26 cellular contexts compared by ENCODE assay signal in genomic region chr7:98223351-98223897, GRCh38. TPM values are rescaled to one million over a fixed set of nuclear protein-coding genes. Genes with fewer than 3 reads are reported as not detected.
DNase-seq lines count a peak whose midpoint lies in the region; ATAC-seq, FAIRE-seq and TF ChIP-seq lines count a peak whose summit lies in the region.
"Had no signal": no experiment of that assay in that cellular context is flagged by ENCODE, and none has a peak within 500 bp of the region (broad histone marks: within the 10 kb centered on the region; RNA-seq: fewer than 3 reads in every experiment).

No MANE protein-coding gene starts in this region.

- peak; percentile 67 for ATAC-seq in PC-3
- no peak for ATAC-seq in pancreas
- ATAC-seq in naive thymus-derived CD4-positive, alpha-beta T cell, result no peak
- ATAC-seq: activated CD8-positive, alpha-beta T cell treated with anti-CD3 and anti-CD28 coated beads for 36 hours; K562 had no signal

- POLR2A ChIA-PET in PC-3 (lab: Charles Lee; ENCODE audit: unreplicated experiment), result interaction anchor here (0.6 kb wide), 1 partner anchor 27 kb away, joined by 5 read pairs; no protein-coding TSS in a partner anchor
- POLR2A ChIA-PET in naive thymus-derived CD4-positive, alpha-beta T cell (lab: Charles Lee), result interaction anchor here (0.7 kb wide), 1 partner anchor 11 kb away, joined by 3 read pairs; no protein-coding TSS in a partner anchor

- H3K4me2 ChIP-seq in BLaER1 treated with 17β-estradiol and CSF1 and Interleukin-3, amounts not matched to agents 10 nM and 100 nM, result peak overlapping the region in 9 of 11 experiments; percentile 18 to 76 (median 61); a peak in 17 of 22 replicates
- H3K4me2 ChIP-seq in PC-3 (ENCODE audit: low read length), result no peak overlapping the region

- H3K4me3 ChIP-seq in BLaER1 treated with 17β-estradiol and CSF1 and Interleukin-3, amounts not matched to agents 10 nM and 100 nM, result no peak overlapping the region
- H3K4me3 ChIP-seq in PC-3 (ENCODE audit: low read length) (no peak overlapping the region), pancreas (no peak overlapping the region)
- no peak overlapping the region for H3K4me3 ChIP-seq in naive thymus-derived CD4-positive, alpha-beta T cell (ENCODE audit: low read length)
- H3K4me3 ChIP-seq: ascending aorta, HAP-1, K562, skin epidermis had no signal

- DNase-seq in PC-3 (no peak), pancreas (peak in 4 of 6 donors; percentile 7 to 37 (median 20)), GM03348 (ENCODE audit: low spot score) (no peak), kidney glomerular epithelial cell (lab: John Stamatoyannopoulos, UW) (no peak)
- no peak for DNase-seq in naive thymus-derived CD4-positive, alpha-beta T cell
- DNase-seq: activated CD4-positive, CD25-positive, alpha-beta regulatory T cell treated with anti-CD3 and anti-CD28 coated beads, Interleukin-2, amount 50 U/mL, for 72 hours; activated CD8-positive, alpha-beta T cell treated with anti-CD3 and anti-CD28 coated beads for 36 hours; activated naive CD8-positive, alpha-beta T cell treated with anti-CD3 and anti-CD28 coated beads for 36 hours; caudate nucleus; CD4-positive, alpha-beta T cell; EL; NCI-H1105 treated with DMSO at 0.1 percent for 48 hours; NCI-H2029; NCI-H69; stimulated activated CD8-positive, alpha-beta memory T cell treated with anti-CD3 and anti-CD28 coated beads, Interleukin-4, amount 100 ng/mL, for 48 hours had no signal

- CTCF ChIA-PET in PC-3 (lab: Charles Lee), result no interaction called here
- CTCF ChIA-PET in naive thymus-derived CD4-positive, alpha-beta T cell (lab: Charles Lee), result no interaction called here

- no peaks in the 10 kb centered on the region for H3K9me3 ChIP-seq in BLaER1 treated with 17β-estradiol and CSF1 and Interleukin-3, amounts not matched to agents 10 nM and 100 nM (replicated peaks in 1 of 11)
- H3K9me3 ChIP-seq in PC-3 (ENCODE audit: low read length) (no peaks in the 10 kb centered on the region), pancreas (no peaks in the 10 kb centered on the region)
- H3K9me3 ChIP-seq in naive thymus-derived CD4-positive, alpha-beta T cell (ENCODE audit: control insufficient read depth in 2 of 3, low read length in 3 of 3), result no peaks in the 10 kb centered on the region
- H3K9me3 ChIP-seq: ascending aorta, HAP-1 had no signal

- no peaks in the 10 kb centered on the region for H3K27me3 Mint-ChIP-seq in naive thymus-derived CD4-positive, alpha-beta T cell
- H3K27me3 Mint-ChIP-seq: activated CD8-positive, alpha-beta T cell treated with anti-CD3 and anti-CD28 coated beads for 36 hours; activated naive CD8-positive, alpha-beta T cell treated with anti-CD3 and anti-CD28 coated beads for 36 hours; CD4-positive, alpha-beta T cell; memory B cell; type B pancreatic cell had no signal

- H3K9ac ChIP-seq in BLaER1 treated with 17β-estradiol and CSF1 and Interleukin-3, amounts not matched to agents 10 nM and 100 nM, result no peak overlapping the region
- H3K9ac ChIP-seq in PC-3 (ENCODE audit: low read length), result no peak overlapping the region

- intact Hi-C loops in PC-3 (cut with micrococcal nuclease), result no loop called here
- intact Hi-C loops in pancreas (cut with DNase I), result no loop called here
- intact Hi-C loops in naive thymus-derived CD4-positive, alpha-beta T cell (cut with micrococcal nuclease), result no loop called here

- BruUV-seq in PC-3 (replicated peaks; lab: Mats Ljungman, UMichigan), result no TSS peak

- peaks cover 4 to 40% (median 24%) of the 10 kb centered on the region in 10 experiments for H3K4me1 ChIP-seq in BLaER1 treated with 17β-estradiol and CSF1 and Interleukin-3, amounts not matched to agents 10 nM and 100 nM
- H3K4me1 ChIP-seq in PC-3 (ENCODE audit: insufficient read depth, low read length) (no peaks in the 10 kb centered on the region), pancreas (peaks cover 4 to 6% (median 6%) of the 10 kb centered on the region in 3 donors)
- no peaks in the 10 kb centered on the region for H3K4me1 ChIP-seq in naive thymus-derived CD4-positive, alpha-beta T cell (ENCODE audit: control insufficient read depth in 2 of 2, insufficient read depth in 2 of 2, low read length in 2 of 2)
- H3K4me1 ChIP-seq: ascending aorta, HAP-1 had no signal

- peak overlapping the region; percentile 58 for H3K27ac ChIP-seq in 22Rv1
- H3K27ac ChIP-seq in BLaER1 treated with 17β-estradiol and CSF1 and Interleukin-3, amounts not matched to agents 10 nM and 100 nM, result no peak overlapping the region
- H3K27ac ChIP-seq in PC-3 (ENCODE audit: low read length), result no peak overlapping the region
- no peak overlapping the region for H3K27ac ChIP-seq in pancreas
- no peak overlapping the region for H3K27ac ChIP-seq in naive thymus-derived CD4-positive, alpha-beta T cell (ENCODE audit: low read depth, low read length)
- H3K27ac ChIP-seq: ascending aorta, skin epidermis had no signal

- H2AFZ ChIP-seq in PC-3 (ENCODE audit: low read length), result no peak overlapping the region

- FAIRE-seq in pancreas (lab: Jason Lieb, UNC), result no peak
- FAIRE-seq: K562, RCC 7860, TTC549 had no signal

- H3K27ac Mint-ChIP-seq in naive thymus-derived CD4-positive, alpha-beta T cell, result peak overlapping the region in 2 of 9 donors; percentile 6 to 81
- H3K27ac Mint-ChIP-seq: activated CD8-positive, alpha-beta T cell treated with anti-CD3 and anti-CD28 coated beads for 36 hours; activated naive CD8-positive, alpha-beta T cell treated with anti-CD3 and anti-CD28 coated beads for 36 hours; CD4-positive, alpha-beta T cell; memory B cell; type B pancreatic cell had no signal

- no peaks in the 10 kb centered on the region for H3K27me3 ChIP-seq in BLaER1 treated with 17β-estradiol and CSF1 and Interleukin-3, amounts not matched to agents 10 nM and 100 nM
- no peaks in the 10 kb centered on the region for H3K27me3 ChIP-seq in PC-3 (ENCODE audit: low read length)
- no peaks in the 10 kb centered on the region for H3K27me3 ChIP-seq in pancreas
- no peaks in the 10 kb centered on the region for H3K27me3 ChIP-seq in naive thymus-derived CD4-positive, alpha-beta T cell (ENCODE audit: control insufficient read depth in 2 of 2, insufficient read depth in 2 of 2, low read length in 2 of 2)
- H3K27me3 ChIP-seq: ascending aorta had no signal

- TF ChIP-seq CTCF in 22Rv1 (IDR thresholded peaks at IDR 0.05) (no peak), PC-3 (conservative IDR thresholded peaks at IDR 0.05; ENCODE audit: low read depth, low read length) (no peak), pancreas (IDR thresholded peaks at IDR 0.05) (no peak)

- no peaks in the 10 kb centered on the region for H3K9me3 Mint-ChIP-seq in naive thymus-derived CD4-positive, alpha-beta T cell
- H3K9me3 Mint-ChIP-seq: activated CD8-positive, alpha-beta T cell treated with anti-CD3 and anti-CD28 coated beads for 36 hours; activated naive CD8-positive, alpha-beta T cell treated with anti-CD3 and anti-CD28 coated beads for 36 hours; CD4-positive, alpha-beta T cell; memory B cell; type B pancreatic cell had no signal

- no peaks in the 10 kb centered on the region for H3F3A ChIP-seq in PC-3 (ENCODE audit: low read length, unreplicated experiment)

- H3K4me1 Mint-ChIP-seq in naive thymus-derived CD4-positive, alpha-beta T cell, result peaks cover 9 to 16% (median 15%) of the 10 kb centered on the region in 7 donors

- H3K79me2 ChIP-seq in PC-3 (ENCODE audit: low read length), result no peaks in the 10 kb centered on the region

- peaks cover 0 to 39% (median 0%) of the 10 kb centered on the region in 11 experiments; a peak in 8 of 22 replicates for H4K20me1 ChIP-seq in BLaER1 treated with 17β-estradiol and CSF1 and Interleukin-3, amounts not matched to agents 10 nM and 100 nM
- H4K20me1 ChIP-seq in PC-3 (ENCODE audit: low read length), result no peaks in the 10 kb centered on the region

- H3K4me3 Mint-ChIP-seq in naive thymus-derived CD4-positive, alpha-beta T cell, result no peak overlapping the region
- H3K4me3 Mint-ChIP-seq: activated CD8-positive, alpha-beta T cell treated with anti-CD3 and anti-CD28 coated beads for 36 hours; activated naive CD8-positive, alpha-beta T cell treated with anti-CD3 and anti-CD28 coated beads for 36 hours; CD4-positive, alpha-beta T cell; memory B cell; type B pancreatic cell had no signal

- no peaks in the 10 kb centered on the region for H3K9me2 ChIP-seq in PC-3 (replicated peaks; ENCODE audit: low read length)

- peaks cover 8 to 34% (median 12%) of the 10 kb centered on the region in 5 donors for H3K36me3 Mint-ChIP-seq in naive thymus-derived CD4-positive, alpha-beta T cell
- H3K36me3 Mint-ChIP-seq: activated naive CD8-positive, alpha-beta T cell treated with anti-CD3 and anti-CD28 coated beads for 36 hours had no signal

- H3K36me3 ChIP-seq in BLaER1 treated with 17β-estradiol and CSF1 and Interleukin-3, amounts not matched to agents 10 nM and 100 nM, result peaks cover 0 to 83% (median 21%) of the 10 kb centered on the region in 11 experiments; a peak in 14 of 22 replicates
- no peaks in the 10 kb centered on the region for H3K36me3 ChIP-seq in PC-3 (ENCODE audit: low read depth, low read length)
- H3K36me3 ChIP-seq in pancreas, result no peaks in the 10 kb centered on the region
- peaks cover 0 to 71% (median 17%) of the 10 kb centered on the region in 3 experiments for H3K36me3 ChIP-seq in naive thymus-derived CD4-positive, alpha-beta T cell (ENCODE audit: control insufficient read depth in 2 of 3, insufficient read depth in 3 of 3, low read length in 3 of 3)
- H3K36me3 ChIP-seq: HAP-1 had no signal

- 82 to 83% methylated on average over 13 to 15 of the region's 15 CpGs for WGBS in pancreas, 2 donors

RNA-seq across cellular contexts. Expression of gene BHLHA15, which starts 12.2 kb away (rescaled TPM):
- 12.0 and 13.9 TPM in 2 replicates for total RNA-seq in PC-3 (2014; rRNA removed)
- total RNA-seq in pancreas, result 100 to 1,000 TPM in 4 of 6 donors, 10 to 100 TPM in 2; 70.9 to 405 (median 172) TPM
- polyA plus RNA-seq in pancreas, result 10 to 100 TPM; 32.5 to 98.0 TPM
- total RNA-seq in naive thymus-derived CD4-positive, alpha-beta T cell, result under 1 TPM in 2 of 5 experiments, not detected in 3; 0.39 to 0.80 TPM
- polyA plus RNA-seq in naive thymus-derived CD4-positive, alpha-beta T cell, result not detected
- total RNA-seq: ascending aorta; CD4-positive, alpha-beta T cell; M059J had no signal

RNA-seq across cellular contexts. Expression of gene TECPR1, which starts 28.6 kb away (rescaled TPM):
- 9.4 and 11.5 TPM in 2 replicates for total RNA-seq in PC-3 (2014; rRNA removed)
- total RNA-seq in pancreas, result 10 to 100 TPM; 12.5 to 26.3 (median 20.0) TPM
- 10 to 100 TPM; 16.2 to 36.3 TPM for polyA plus RNA-seq in pancreas
- total RNA-seq in naive thymus-derived CD4-positive, alpha-beta T cell, result 100 to 1,000 TPM in 4 of 5 experiments, 10 to 100 TPM in 1; 82.4 to 203 (median 134) TPM
- polyA plus RNA-seq in naive thymus-derived CD4-positive, alpha-beta T cell, result 10 to 100 TPM; 21.0 to 32.3 TPM

RNA-seq across cellular contexts. Expression of gene BRI3, which starts 58.1 kb away (rescaled TPM):
- 52.5 and 55.0 TPM in 2 replicates for total RNA-seq in PC-3 (2014; rRNA removed)
- total RNA-seq in pancreas, result 100 to 1,000 TPM in 5 of 6 donors, 10 to 100 TPM in 1; 88.0 to 122 (median 118) TPM
- 100 to 1,000 TPM; 106 to 107 TPM for polyA plus RNA-seq in pancreas
- total RNA-seq in naive thymus-derived CD4-positive, alpha-beta T cell, result 100 to 1,000 TPM in 1 of 5 experiments, 10 to 100 TPM in 4; 73.1 to 194 (median 86.5) TPM
- polyA plus RNA-seq in naive thymus-derived CD4-positive, alpha-beta T cell, result 10 to 100 TPM; 17.8 to 20.3 TPM

Comparison
In these comparisons a context has a peak if more than half of its experiments do, and no peak if none do; other contexts are left out.
1. DNase-seq: peak in pancreas (4 of 6); none in PC-3 (single experiment), naive thymus-derived CD4-positive, alpha-beta T cell (0 of 9), GM03348 (single experiment) and kidney glomerular epithelial cell (single experiment).